In genomic region chr1:206954616-206955342, GRCh38 we compare ENCODE assay signal across 1 cellular context.
TF ChIP-seq lines count a peak whose summit lies in the region.

No MANE protein-coding gene starts in this region.

TF ChIP-seq in GM23338, 12 proteins besides CTCF, POLR2A, EP300 and RAD21 (continued from another document):
- TF ChIP-seq ZNF462 (CRISPR knock-in tag; IDR thresholded peaks at IDR 0.05) = no peak
- TF ChIP-seq JUNB (IDR thresholded peaks at IDR 0.05; ENCODE audit: unreplicated experiment) = no peak
- TF ChIP-seq CREB1 (CRISPR knock-in tag; IDR thresholded peaks at IDR 0.05; ENCODE audit: low read depth) = no peak
- no peak for TF ChIP-seq ETS1 (IDR thresholded peaks at IDR 0.05)
TF ChIP-seq in GM23338: peak in this region for 0.
